8 cellular contexts compared by ENCODE assay signal in genomic region chr14:89618309-89618708, GRCh38.
DNase-seq lines count a peak whose midpoint lies in the region; TF ChIP-seq lines count a peak whose summit lies in the region.

No MANE protein-coding gene starts in this region.

- intact Hi-C loops in CD4-positive, alpha-beta memory T cell (cut with micrococcal nuclease) = loop anchor here (1.0 to 10.0 kb wide), 6 partner anchors 22 to 201 kb away; partner anchors contain the start of gene FOXN3
- intact Hi-C loops in breast epithelium (cut with DNase I; ENCODE audit: low total_unique reads) = no loop called here

- peak overlapping the region; percentile 89 for H3K4me2 ChIP-seq in KMS-11

- H3K4me3 Mint-ChIP-seq in CD4-positive, alpha-beta memory T cell = peak overlapping the region; percentile 88 to 99 (median 96)

- H3K4me1 ChIP-seq in CD4-positive, alpha-beta memory T cell (ENCODE audit: insufficient read depth, low read length) = peaks cover 67% of the 10 kb centered on the region
- H3K4me1 ChIP-seq in KMS-11 (ENCODE audit: low read depth, poor library complexity, severe bottlenecking) (peaks cover 25% of the 10 kb centered on the region), breast epithelium (no peaks in the 10 kb centered on the region), stomach smooth muscle (ENCODE audit: control insufficient read depth, insufficient read depth, low read length) (peaks cover 6% of the 10 kb centered on the region)

- H4K20me1 ChIP-seq in KMS-11 (ENCODE audit: insufficient read depth) = no peaks in the 10 kb centered on the region

- DNase-seq in CD4-positive, alpha-beta memory T cell = peak in 2 of 5 donors; percentile 25 to 31
- no peak for DNase-seq in breast epithelium (ENCODE audit: low spot score in 2 of 2)
- DNase-seq in NCI-H2171 treated with DMSO at 0.1 percent for 48 hours (lab: John Stamatoyannopoulos, UW) = no peak
- no peak for DNase-seq in DMS153 (lab: John Stamatoyannopoulos, UW)
- DNase-seq in SKM-1 (lab: John Stamatoyannopoulos, UW; ENCODE audit: unreplicated experiment) = no peak

- POLR2A ChIA-PET in CD4-positive, alpha-beta memory T cell (lab: Charles Lee; ENCODE audit: partially characterized antibody) = interaction anchor here (0.5 to 8.1 kb wide), 22 partner anchors 10 to 338 kb away, joined by 3 to 92 read pairs (median 7); no protein-coding TSS in a partner anchor

- CTCF ChIA-PET in CD4-positive, alpha-beta memory T cell (lab: Charles Lee; ENCODE audit: partially characterized antibody) = interaction anchor here (1.1 to 2.8 kb wide), 5 partner anchors 23 to 148 kb away, joined by 3 to 16 read pairs (median 5); no protein-coding TSS in a partner anchor

- no peaks in the 10 kb centered on the region for H3K27me3 ChIP-seq in CD4-positive, alpha-beta memory T cell (ENCODE audit: insufficient read depth, low read length)
- H3K27me3 ChIP-seq in KMS-11 (ENCODE audit: insufficient read depth, low read depth) = no peaks in the 10 kb centered on the region
- H3K27me3 ChIP-seq in breast epithelium = no peaks in the 10 kb centered on the region
- H3K27me3 ChIP-seq in layer of hippocampus (ENCODE audit: control insufficient read depth, insufficient read depth, low read length) = no peaks in the 10 kb centered on the region
- H3K27me3 ChIP-seq in stomach smooth muscle (ENCODE audit: control insufficient read depth in 1 of 2, insufficient read depth in 2 of 2, low read length in 2 of 2) = no peaks in the 10 kb centered on the region

- peaks cover 55 to 87% (median 69%) of the 10 kb centered on the region in 4 donors for H3K4me1 Mint-ChIP-seq in CD4-positive, alpha-beta memory T cell

- H3K36me3 Mint-ChIP-seq in CD4-positive, alpha-beta memory T cell = peaks cover 0 to 36% of the 10 kb centered on the region in 2 donors

- peak overlapping the region; percentile 88 to 99 (median 95) for H3K27ac Mint-ChIP-seq in CD4-positive, alpha-beta memory T cell

- no peaks in the 10 kb centered on the region for H3K36me3 ChIP-seq in CD4-positive, alpha-beta memory T cell (ENCODE audit: insufficient read depth, low read length)
- no peaks in the 10 kb centered on the region for H3K36me3 ChIP-seq in KMS-11 (ENCODE audit: insufficient read depth)
- no peaks in the 10 kb centered on the region for H3K36me3 ChIP-seq in breast epithelium
- no peaks in the 10 kb centered on the region for H3K36me3 ChIP-seq in stomach smooth muscle (ENCODE audit: control insufficient read depth in 2 of 2, insufficient read depth in 2 of 2, low read length in 2 of 2)

- no peaks in the 10 kb centered on the region for H3K27me3 Mint-ChIP-seq in CD4-positive, alpha-beta memory T cell

- no peaks in the 10 kb centered on the region for H3K79me2 ChIP-seq in KMS-11 (ENCODE audit: insufficient read depth, low read depth)

- TF ChIP-seq CTCF in KMS-11 (conservative IDR thresholded peaks at IDR 0.05; ENCODE audit: low read depth, low read length) (no peak), breast epithelium (IDR thresholded peaks at IDR 0.05) (no peak)

- no peaks in the 10 kb centered on the region for H3K9me3 Mint-ChIP-seq in CD4-positive, alpha-beta memory T cell

- no peak for TF ChIP-seq POLR2A in breast epithelium (IDR thresholded peaks at IDR 0.05)

- H3K9ac ChIP-seq in KMS-11 (peak overlapping the region; percentile 83), stomach smooth muscle (ENCODE audit: low read length in 2 of 2) (peak overlapping the region; percentile 72 to 73)

- H3K9me3 ChIP-seq in CD4-positive, alpha-beta memory T cell (ENCODE audit: control insufficient read depth in 1 of 2, low read length in 2 of 2) = no peaks in the 10 kb centered on the region
- H3K9me3 ChIP-seq in breast epithelium = no peaks in the 10 kb centered on the region
- H3K9me3 ChIP-seq in stomach smooth muscle (ENCODE audit: control insufficient read depth in 2 of 2, low read length in 2 of 2) = no peaks in the 10 kb centered on the region

- peak overlapping the region; percentile 49 to 90 for H3K4me3 ChIP-seq in CD4-positive, alpha-beta memory T cell (ENCODE audit: low read length in 2 of 2)
- H3K4me3 ChIP-seq in KMS-11 (IDR thresholded peaks at IDR 0.05; ENCODE audit: insufficient read depth, low read depth, low read length) = no peak overlapping the region
- peak overlapping the region; percentile 71 to 79 (median 72) for H3K4me3 ChIP-seq in breast epithelium
- peak overlapping the region; percentile 81 to 92 for H3K4me3 ChIP-seq in stomach smooth muscle (ENCODE audit: low read length in 2 of 2)

- peak overlapping the region; percentile 76 for H2AFZ ChIP-seq in KMS-11 (ENCODE audit: low read depth)

- peak overlapping the region; percentile 80 for H3K27ac ChIP-seq in CD4-positive, alpha-beta memory T cell (ENCODE audit: low read depth, low read length)
- H3K27ac ChIP-seq in KMS-11 (peak overlapping the region; percentile 69), breast epithelium (peak overlapping the region; percentile 48 to 62), layer of hippocampus (ENCODE audit: low read depth, low read length) (peak overlapping the region; percentile 50), stomach smooth muscle (ENCODE audit: low read length) (peak overlapping the region; percentile 46)
